Comparison of ENCODE assay signal across 1 cellular context in genomic region chr2:112277591-112278220, GRCh38.
TF ChIP-seq lines count a peak whose summit lies in the region.

No MANE protein-coding gene starts in this region.

TF ChIP-seq in neural cell, 6 proteins besides CTCF, POLR2A, EP300 and RAD21:
- TF ChIP-seq TAF1 (IDR thresholded peaks at IDR 0.05; ENCODE audit: low read depth) (no peak), EZH2 (IDR thresholded peaks at IDR 0.05; ENCODE audit: borderline replicate concordance, insufficient read depth, low read length, poor library complexity, severe bottlenecking) (no peak), REST (IDR thresholded peaks at IDR 0.05; ENCODE audit: borderline replicate concordance) (no peak), SMC3 (conservative IDR thresholded peaks at IDR 0.05; ENCODE audit: poor library complexity) (no peak), POLR2AphosphoS5 (IDR thresholded peaks at IDR 0.05) (no peak), MXI1 (conservative IDR thresholded peaks at IDR 0.05; ENCODE audit: poor library complexity, severe bottlenecking) (no peak)
